In genomic region chr4:166091914-166092510, GRCh38 we compare ENCODE assay signal across 8 cellular contexts.
DNase-seq lines count a peak whose midpoint lies in the region; ATAC-seq and TF ChIP-seq lines count a peak whose summit lies in the region.

No MANE protein-coding gene starts in this region.

- no peak overlapping the region for H3K4me3 ChIP-seq in astrocyte of the spinal cord (ENCODE audit: low read depth, low read length)

- TF ChIP-seq CTCF in astrocyte of the spinal cord (IDR thresholded peaks at IDR 0.05; ENCODE audit: low read depth, low read length): peak; percentile 67

- DNase-seq in AG08396 (ENCODE audit: low spot score): peak; percentile 18
- peak; percentile 8 to 53 for DNase-seq in NCI-H2081 (lab: John Stamatoyannopoulos, UW)
- peak; percentile 54 for DNase-seq in astrocyte of the spinal cord (ENCODE audit: low read depth, low spot score)
- DNase-seq in left lobe of liver (ENCODE audit: low spot score): no peak
- DNase-seq in HK-2 (ENCODE audit: unreplicated experiment): no peak
- DNase-seq in nucleus accumbens (lab: John Stamatoyannopoulos, UW): no peak

- peak; percentile 92 for ATAC-seq in GM18502 (IDR thresholded peaks at IDR 0.05; ENCODE audit: poor library complexity, unreplicated experiment)
- ATAC-seq in HG03025 (IDR thresholded peaks at IDR 0.05; ENCODE audit: low FRiP score, unreplicated experiment): peak; percentile 66
- peak; percentile 79 for ATAC-seq in left lobe of liver

- in situ Hi-C loops in astrocyte of the spinal cord (cut with HindIII; ENCODE audit: low sequenced_read_pairs): no loop called here

Comparison
In these comparisons a context has a peak if more than half of its experiments do, and no peak if none do; other contexts are left out.
1. DNase-seq: peak in AG08396 (single experiment), NCI-H2081 (2 of 2) and astrocyte of the spinal cord (single experiment); none in left lobe of liver (single experiment), HK-2 (single experiment) and nucleus accumbens (0 of 56).
2. Peak in every context shown above with its lines, with median percentiles within 50 percentile points of each other: ATAC-seq.